ENCODE assay signal across 13 cellular contexts in genomic region chr10:15571570-15571969, GRCh38.
DNase-seq lines count a peak whose midpoint lies in the region; ATAC-seq and TF ChIP-seq lines count a peak whose summit lies in the region.
"Had no signal": no experiment of that assay in that cellular context is flagged by ENCODE, and none has a peak within 500 bp of the region (broad histone marks: within the 10 kb centered on the region; RNA-seq: fewer than 3 reads in every experiment).

No MANE protein-coding gene starts in this region.

- no peak overlapping the region for H2BK120ac ChIP-seq in neuronal stem cell (ENCODE audit: low read depth, low read length)

- H2BK15ac ChIP-seq in neuronal stem cell (ENCODE audit: low read length), result no peak overlapping the region

- TF ChIP-seq POLR2A in testis (IDR thresholded peaks at IDR 0.05), result no peak

- H2BK12ac ChIP-seq in neuronal stem cell (ENCODE audit: low read length), result no peak overlapping the region

- H4K8ac ChIP-seq in neuronal stem cell (ENCODE audit: low read depth, low read length), result no peak overlapping the region

- H3K4ac ChIP-seq in neuronal stem cell (ENCODE audit: low read length), result no peak overlapping the region

- H3K27ac ChIP-seq in ascending aorta (peak overlapping the region; percentile 10 to 49), testis (no peak overlapping the region), neuronal stem cell (replicated peaks; ENCODE audit: low read length) (no peak overlapping the region)
- H3K27ac ChIP-seq: dorsolateral prefrontal cortex had no signal

- TF ChIP-seq CTCF in ascending aorta (IDR thresholded peaks at IDR 0.05) (no peak), testis (IDR thresholded peaks at IDR 0.05) (no peak)

- H3K9me3 ChIP-seq in ascending aorta, result no peaks in the 10 kb centered on the region
- no peaks in the 10 kb centered on the region for H3K9me3 ChIP-seq in testis
- H3K9me3 ChIP-seq in neuronal stem cell (replicated peaks in 1 of 2; ENCODE audit: control insufficient read depth in 2 of 2, insufficient read depth in 1 of 2, low read depth in 1 of 2, low read length in 2 of 2), result no peaks in the 10 kb centered on the region

- intact Hi-C loops in ascending aorta (cut with DNase I) (no loop called here), left ventricle myocardium superior (cut with micrococcal nuclease) (no loop called here), testis (cut with DNase I; ENCODE audit: low total_unique reads) (no loop called here)

- H3K4me1 ChIP-seq in ascending aorta (peaks cover 0 to 34% of the 10 kb centered on the region in 2 donors), testis (peaks cover 6% of the 10 kb centered on the region), neuronal stem cell (ENCODE audit: control insufficient read depth in 2 of 2, insufficient read depth in 1 of 2, low read depth in 1 of 2, low read length in 2 of 2) (peaks cover 0 to 3% of the 10 kb centered on the region in 2 donors)

- 38 to 42% methylated on average over 2 to 3 of the region's 3 CpGs for WGBS in testis, 2 donors
- no CpG with 5 or more reads among the region's 3 CpGs for WGBS in neuronal stem cell (ENCODE audit: extremely low coverage in 2 of 2, insufficient read length in 2 of 2, insufficient replicate concordance in 1 of 2), 2 donors

- peak; percentile 8 for DNase-seq in HCEC 1CT
- DNase-seq in ascending aorta (ENCODE audit: low spot score in 2 of 2), result peak in 1 of 2 donors; percentile 73
- peak; percentile 49 for DNase-seq in left ventricle myocardium superior
- peak; percentile 59 for DNase-seq in testis
- no peak for DNase-seq in activated naive CD4-positive, alpha-beta T cell treated with Interleukin-2 at 50 U/mL for 16 hours
- DNase-seq in neuronal stem cell (ENCODE audit: low spot score), result no peak
- DNase-seq in NCI-H2029 treated with DMSO at 0.1 percent for 48 hours (lab: John Stamatoyannopoulos, UW), result no peak
- DNase-seq: activated CD4-positive, alpha-beta T cell treated with anti-CD3 and anti-CD28 coated beads for 1 hour; DND-41; NCI-H510A treated with DMSO at 0.1 percent for 48 hours; stimulated activated CD4-positive, alpha-beta T cell treated with anti-CD3 and anti-CD28 coated beads, Interleukin-4, amount 100 ng/mL, for 24 hours had no signal

- H3K14ac ChIP-seq in neuronal stem cell (ENCODE audit: low read length), result no peak overlapping the region

- peak; percentile 49 for ATAC-seq in left ventricle myocardium superior
- ATAC-seq: natural killer cell treated with Interleukin-12 subunit alpha and Interleukin-12 subunit beta and Interleukin-15 and Interleukin-18, amount 100 ng/mL, for 72 hours had no signal

- H3K36me3 ChIP-seq in ascending aorta, result peaks cover 53 to 75% of the 10 kb centered on the region in 2 donors
- H3K36me3 ChIP-seq in testis (ENCODE audit: low read depth, missing control alignments), result no peaks in the 10 kb centered on the region
- H3K36me3 ChIP-seq in neuronal stem cell (replicated peaks in 1 of 2; ENCODE audit: control insufficient read depth in 2 of 2, insufficient read depth in 2 of 2, low read length in 2 of 2), result no peaks in the 10 kb centered on the region

- H3K79me1 ChIP-seq in neuronal stem cell (ENCODE audit: low read depth, low read length), result no peaks in the 10 kb centered on the region

- H3K4me3 ChIP-seq in ascending aorta, result no peak overlapping the region
- no peak overlapping the region for H3K4me3 ChIP-seq in testis
- no peak overlapping the region for H3K4me3 ChIP-seq in neuronal stem cell (ENCODE audit: low read length in 2 of 2)
- H3K4me3 ChIP-seq: dorsolateral prefrontal cortex had no signal

- no peak overlapping the region for H2BK5ac ChIP-seq in neuronal stem cell (ENCODE audit: low read length)

- H3K18ac ChIP-seq in neuronal stem cell (ENCODE audit: low read length), result no peak overlapping the region

- no peak overlapping the region for H2AK5ac ChIP-seq in neuronal stem cell (ENCODE audit: low read depth, low read length)

- H3K9ac ChIP-seq in neuronal stem cell (ENCODE audit: low read depth, low read length, poor library complexity), result no peak overlapping the region

- H3K27me3 ChIP-seq in ascending aorta (no peaks in the 10 kb centered on the region), testis (no peaks in the 10 kb centered on the region), neuronal stem cell (ENCODE audit: control insufficient read depth in 3 of 3, insufficient read depth in 3 of 3, low read depth in 1 of 3, low read length in 3 of 3) (no peaks in the 10 kb centered on the region)

- no peak overlapping the region for H3K4me2 ChIP-seq in neuronal stem cell (ENCODE audit: insufficient read depth, low read length, poor library complexity, severe bottlenecking)

- no peak overlapping the region for H2AFZ ChIP-seq in neuronal stem cell (ENCODE audit: low read length)

- no peak overlapping the region for H4K91ac ChIP-seq in neuronal stem cell (ENCODE audit: low read depth, low read length, poor library complexity)

- no peak overlapping the region for H3K23ac ChIP-seq in neuronal stem cell (ENCODE audit: low read depth, low read length, poor library complexity)

Comparison
In these comparisons a context has a peak if more than half of its experiments do, and no peak if none do; other contexts are left out.
1. DNase-seq: peak in HCEC 1CT (single experiment), left ventricle myocardium superior (single experiment) and testis (single experiment); none in activated naive CD4-positive, alpha-beta T cell treated with Interleukin-2 at 50 U/mL for 16 hours (single experiment), neuronal stem cell (single experiment) and NCI-H2029 treated with DMSO at 0.1 percent for 48 hours (single experiment).
2. H3K27ac ChIP-seq: peak in ascending aorta (2 of 2); none in testis (0 of 2) and neuronal stem cell (single experiment).